25 cellular contexts compared by ENCODE assay signal in genomic region chr1:156533568-156534220, GRCh38. TPM values are rescaled to one million over a fixed set of nuclear protein-coding genes. Genes with fewer than 3 reads are reported as not detected.
"Had no signal": no experiment of that assay in that cellular context is flagged by ENCODE, and none has a peak within 500 bp of the region (broad histone marks: within the 10 kb centered on the region; RNA-seq: fewer than 3 reads in every experiment).

No MANE protein-coding gene starts in this region.

- H3K4me1 Mint-ChIP-seq: neural crest cell had no signal

- H3K9me3 Mint-ChIP-seq: naive thymus-derived CD8-positive, alpha-beta T cell; neural crest cell; stimulated activated naive CD8-positive, alpha-beta T cell treated with anti-CD3 and anti-CD28 coated beads, Interleukin-15, Interleukin-2, amounts not matched to agents 100 ng/mL and 50 ng/mL, for 24 hours had no signal

- H3K27ac Mint-ChIP-seq: stimulated activated naive CD8-positive, alpha-beta T cell treated with anti-CD3 and anti-CD28 coated beads, Interleukin-15, Interleukin-2, amounts not matched to agents 100 ng/mL and 50 ng/mL, for 24 hours had no signal

- H3K27me3 Mint-ChIP-seq: stimulated activated naive CD8-positive, alpha-beta T cell treated with anti-CD3 and anti-CD28 coated beads, Interleukin-15, Interleukin-2, amounts not matched to agents 100 ng/mL and 50 ng/mL, for 24 hours had no signal

- ATAC-seq: esophagus mucosa; gastrocnemius medialis; heart right ventricle; mucosa of descending colon; naive thymus-derived CD8-positive, alpha-beta T cell had no signal

- H3K27ac ChIP-seq: colonic mucosa, dorsolateral prefrontal cortex, gastrocnemius medialis, heart right ventricle, ovary, prostate gland, tibial artery had no signal

- H3K27me3 ChIP-seq: colonic mucosa, dorsolateral prefrontal cortex, gastrocnemius medialis, heart right ventricle, ovary, tibial artery had no signal

- H3K9me3 ChIP-seq: colonic mucosa, gastrocnemius medialis, heart right ventricle, mucosa of descending colon, ovary, prostate gland, tibial artery had no signal

- H3K4me3 Mint-ChIP-seq: naive thymus-derived CD8-positive, alpha-beta T cell; neural crest cell; stimulated activated naive CD8-positive, alpha-beta T cell treated with anti-CD3 and anti-CD28 coated beads, Interleukin-15, Interleukin-2, amounts not matched to agents 100 ng/mL and 50 ng/mL, for 24 hours had no signal

- H3K4me1 ChIP-seq: colonic mucosa, heart right ventricle, prostate gland, tibial artery had no signal

- H3K36me3 Mint-ChIP-seq: naive thymus-derived CD8-positive, alpha-beta T cell had no signal

- DNase-seq: cerebellar nuclear complex; colonic mucosa; effector CD8-positive, alpha-beta T cell; heart right ventricle; hypothalamus; kidney glomerular epithelial cell; mucosa of descending colon; naive thymus-derived CD8-positive, alpha-beta T cell; nucleus accumbens; ovary; retina; small intestine; stimulated activated CD4-positive, alpha-beta T cell treated with anti-CD3 and anti-CD28 coated beads, Interleukin-12 subunit alpha, Interleukin-12 subunit beta, amount 100 ng/mL, for 4 hours; tibial artery had no signal

- H3K4me3 ChIP-seq: colonic mucosa, dorsolateral prefrontal cortex, gastrocnemius medialis, heart right ventricle, mucosa of descending colon, ovary, prostate gland, tibial artery had no signal

- H3K36me3 ChIP-seq: colonic mucosa, gastrocnemius medialis, ovary, prostate gland, tibial artery had no signal

RNA-seq across cellular contexts. Expression of gene TTC24, which starts 45.8 kb away (rescaled TPM):
- total RNA-seq: cardiac septum, colonic mucosa, esophagus mucosa, fibroblast of villous mesenchyme, lung microvascular endothelial cell, neural crest cell, prostate gland, temporal lobe, ureter had no signal
